13 cellular contexts compared by ENCODE assay signal in the genomic region with DNA sequence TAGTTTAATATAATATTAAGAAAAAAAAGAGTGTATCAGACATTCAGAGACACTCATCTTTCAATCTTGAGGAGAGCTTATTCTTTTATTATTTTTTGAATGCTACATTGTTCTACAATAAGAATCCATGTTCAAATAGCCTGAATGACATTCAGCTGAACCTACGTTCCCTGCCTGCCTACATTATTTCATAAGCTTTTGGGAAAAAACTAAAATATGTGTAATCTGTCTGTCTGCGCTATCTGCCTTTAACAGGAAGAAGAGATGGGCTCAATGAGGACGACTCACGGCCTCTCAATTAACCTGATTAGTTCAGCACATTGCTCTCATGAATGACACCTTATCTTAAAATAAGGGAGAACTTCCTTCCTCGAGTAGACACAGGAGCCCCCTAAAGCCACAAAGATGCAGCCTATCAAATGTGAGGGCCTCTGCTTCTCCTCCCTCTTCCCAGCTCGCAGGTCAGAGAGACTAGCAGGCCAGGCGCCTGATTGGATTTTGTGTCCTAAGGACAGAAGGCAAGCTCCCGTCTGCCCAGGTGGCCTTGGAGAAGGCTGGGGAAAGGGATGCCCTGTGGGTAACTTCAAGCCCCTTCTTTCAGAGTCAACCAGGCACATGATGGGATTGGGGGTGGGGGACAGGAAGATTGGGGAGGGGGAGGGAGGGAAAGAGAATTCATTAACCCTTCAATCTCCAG. TPM values are rescaled to one million over a fixed set of nuclear protein-coding genes. Genes with fewer than 3 reads are reported as not detected.
DNase-seq lines count a peak whose midpoint lies in the region; ATAC-seq and TF ChIP-seq lines count a peak whose summit lies in the region.
"Had no signal": no experiment of that assay in that cellular context is flagged by ENCODE, and none has a peak within 500 bp of the region (broad histone marks: within the 10 kb centered on the region; RNA-seq: fewer than 3 reads in every experiment).

No MANE protein-coding gene starts in this region.

- H3K27me3 ChIP-seq in esophagus squamous epithelium (peaks cover 0 to 34% (median 0%) of the 10 kb centered on the region in 4 donors), uterus (no peaks in the 10 kb centered on the region)

- H3K27ac ChIP-seq in esophagus squamous epithelium (peak overlapping the region in 3 of 4 donors; percentile 36 to 74 (median 74)), uterus (peak overlapping the region; percentile 66 to 86)
- H3K27ac ChIP-seq: 22Rv1 had no signal

- WGBS in esophagus squamous epithelium, 2 donors = 33 to 39% methylated on average over 6 to 7 of the region's 8 CpGs

- no peak for TF ChIP-seq POLR2A in esophagus squamous epithelium (IDR thresholded peaks at IDR 0.05)
- no peak for TF ChIP-seq POLR2A in uterus (IDR thresholded peaks at IDR 0.05)

- TF ChIP-seq CTCF in esophagus squamous epithelium (IDR thresholded peaks at IDR 0.05) = no peak
- no peak for TF ChIP-seq CTCF in nephron progenitor cell (IDR thresholded peaks at IDR 0.05)
- no peak for TF ChIP-seq CTCF in uterus (IDR thresholded peaks at IDR 0.05)

- H3K4me3 ChIP-seq in esophagus squamous epithelium (peak overlapping the region in 2 of 4 donors; percentile 10 to 46), uterus (peak overlapping the region; percentile 14 to 24)
- H3K4me3 ChIP-seq: K562 had no signal

- H3K36me3 Mint-ChIP-seq in nephron progenitor cell (ENCODE audit: low read depth) = no peaks in the 10 kb centered on the region

- H3K27ac Mint-ChIP-seq in nephron progenitor cell = peak overlapping the region; percentile 62
- H3K27ac Mint-ChIP-seq: activated T-cell treated with anti-CD3 and anti-CD28 coated beads, Interleukin-2, amount 50 U/mL, for 72 hours; stimulated activated naive CD8-positive, alpha-beta T cell treated with anti-CD3 and anti-CD28 coated beads, Interleukin-15, Interleukin-2, amounts not matched to agents 100 ng/mL and 50 ng/mL, for 24 hours had no signal

- ATAC-seq in HG02798 (IDR thresholded peaks at IDR 0.05; ENCODE audit: poor library complexity, unreplicated experiment) = no peak
- ATAC-seq: activated T-cell treated with anti-CD3 and anti-CD28 coated beads, Interleukin-2, amount 50 U/mL, for 72 hours had no signal

- peaks cover 0 to 35% (median 0%) of the 10 kb centered on the region in 3 donors for H3K4me1 ChIP-seq in esophagus squamous epithelium
- peaks cover 0 to 10% of the 10 kb centered on the region in 2 donors for H3K4me1 ChIP-seq in uterus

- H3K36me3 ChIP-seq in esophagus squamous epithelium (no peaks in the 10 kb centered on the region), uterus (no peaks in the 10 kb centered on the region)

- H3K4me3 Mint-ChIP-seq in nephron progenitor cell = peak overlapping the region; percentile 70
- H3K4me3 Mint-ChIP-seq: activated T-cell treated with anti-CD3 and anti-CD28 coated beads, Interleukin-2, amount 50 U/mL, for 72 hours; stimulated activated naive CD8-positive, alpha-beta T cell treated with anti-CD3 and anti-CD28 coated beads, Interleukin-15, Interleukin-2, amounts not matched to agents 100 ng/mL and 50 ng/mL, for 24 hours had no signal

- intact Hi-C loops in esophagus squamous epithelium (cut with DNase I) = no loop called here
- intact Hi-C loops in uterus (cut with DNase I; ENCODE audit: low total_unique reads) = no loop called here

- peaks cover 26% of the 10 kb centered on the region for H3K27me3 Mint-ChIP-seq in nephron progenitor cell (ENCODE audit: low read depth, poor library complexity)

- H3K4me1 Mint-ChIP-seq in nephron progenitor cell = peaks cover 71% of the 10 kb centered on the region

- no peaks in the 10 kb centered on the region for H3K9me3 Mint-ChIP-seq in nephron progenitor cell
- H3K9me3 Mint-ChIP-seq: activated T-cell treated with anti-CD3 and anti-CD28 coated beads, Interleukin-2, amount 50 U/mL, for 72 hours; stimulated activated naive CD8-positive, alpha-beta T cell treated with anti-CD3 and anti-CD28 coated beads, Interleukin-15, Interleukin-2, amounts not matched to agents 100 ng/mL and 50 ng/mL, for 24 hours had no signal

- DNase-seq in DMS 273 (lab: John Stamatoyannopoulos, UW; ENCODE audit: unreplicated experiment) = peak; percentile 38
- DNase-seq in DMS 273 treated with DMSO at 0.1 percent for 48 hours (lab: John Stamatoyannopoulos, UW) = no peak
- no peak for DNase-seq in esophagus squamous epithelium (lab: John Stamatoyannopoulos, UW)
- DNase-seq in nephron progenitor cell = no peak
- peak in 1 of 2 donors; percentile 26 for DNase-seq in uterus
- DNase-seq in COR-L47 (lab: John Stamatoyannopoulos, UW) = no peak
- no peak for DNase-seq in NCI-H146 (lab: John Stamatoyannopoulos, UW)
- DNase-seq: activated T-cell treated with anti-CD3 and anti-CD28 coated beads, Interleukin-2, amount 50 U/mL, for 72 hours; NCI-H748 treated with DMSO at 0.1 percent for 48 hours had no signal

- H3K9me3 ChIP-seq in esophagus squamous epithelium = no peaks in the 10 kb centered on the region
- no peaks in the 10 kb centered on the region for H3K9me3 ChIP-seq in uterus

RNA-seq across cellular contexts. Expression of gene EBF1, which starts 37.7 kb away (rescaled TPM):
- total RNA-seq in esophagus squamous epithelium (10 to 100 TPM in 2 of 4 donors, 1 to 10 TPM in 1, under 1 TPM in 1; 0.80 to 15.8 (median 7.0) TPM), uterus (10 to 100 TPM; 16.2 to 82.6 (median 29.2) TPM)
